Comparison of ENCODE assay signal across 8 cellular contexts in genomic region chr1:112704908-112705627, GRCh38. TPM values are rescaled to one million over a fixed set of nuclear protein-coding genes. Genes with fewer than 3 reads are reported as not detected.
DNase-seq lines count a peak whose midpoint lies in the region; ATAC-seq, FAIRE-seq and TF ChIP-seq lines count a peak whose summit lies in the region.

No MANE protein-coding gene starts in this region.

- H3K27ac ChIP-seq in HCT116 (ENCODE audit: low read depth, low read length) (peak overlapping the region; percentile 77), keratinocyte (ENCODE audit: control insufficient read depth, insufficient read depth, low read length) (peak overlapping the region; percentile 91)

- POLR2A ChIA-PET in HCT116 (lab: Charles Lee), result interaction anchor here (0.5 to 2.6 kb wide), 7 partner anchors 10 to 309 kb away, joined by 3 to 9 read pairs (median 4); partner anchors contain the start of genes CAPZA1, CTTNBP2NL, MOV10 and PPM1J

- H3K4me1 ChIP-seq in HCT116 (ENCODE audit: control insufficient read depth in 1 of 2, insufficient read depth in 2 of 2, low read length in 2 of 2) (peaks cover 40 to 64% of the 10 kb centered on the region in 2 experiments), Loucy (ENCODE audit: insufficient read depth, low read length, poor library complexity, severe bottlenecking) (peaks cover 52% of the 10 kb centered on the region), keratinocyte (ENCODE audit: control insufficient read depth, extremely low read depth, insufficient read depth, low read length) (peaks cover 65% of the 10 kb centered on the region)

- no peaks in the 10 kb centered on the region for H3K9me3 ChIP-seq in HCT116 (ENCODE audit: control insufficient read depth in 1 of 2, insufficient read depth in 1 of 2, low read depth in 1 of 2, low read length in 2 of 2)
- H3K9me3 ChIP-seq in Loucy (ENCODE audit: insufficient read depth, low read depth, low read length), result no peaks in the 10 kb centered on the region
- no peaks in the 10 kb centered on the region for H3K9me3 ChIP-seq in keratinocyte (ENCODE audit: control insufficient read depth, low read depth, low read length)

- FAIRE-seq in A204.1 (lab: Jason Lieb, UNC) (peak; percentile 91), keratinocyte (lab: Jason Lieb, UNC) (peak; percentile 62)

- H3F3A ChIP-seq in Loucy (ENCODE audit: low read depth), result no peaks in the 10 kb centered on the region

- H3K4me2 ChIP-seq in HCT116 (ENCODE audit: low read length) (peak overlapping the region; percentile 93), Loucy (ENCODE audit: low read depth, low read length, poor library complexity, severe bottlenecking) (peak overlapping the region; percentile 99), keratinocyte (ENCODE audit: control insufficient read depth, extremely low read depth, insufficient read depth, low read depth, low read length) (peak overlapping the region; percentile 100)

- H3K36me3 ChIP-seq in HCT116 (ENCODE audit: control insufficient read depth in 1 of 2, insufficient read depth in 2 of 2, low read length in 2 of 2) (peaks cover 2 to 14% of the 10 kb centered on the region in 2 experiments; a peak in 1 of 4 replicates), Loucy (ENCODE audit: insufficient read depth, low read length) (peaks cover 6% of the 10 kb centered on the region; the same call in 1 of the 2 replicates), keratinocyte (ENCODE audit: control insufficient read depth in 2 of 2, extremely low read depth in 1 of 2, insufficient read depth in 2 of 2, low read length in 2 of 2) (peaks cover 18 to 42% of the 10 kb centered on the region in 2 experiments)

- peak; percentile 80 for DNase-seq in HCT116 (ENCODE audit: low read depth, low spot score)
- peak; percentile 22 for DNase-seq in T follicular helper cell (ENCODE audit: low read depth)
- peak; percentile 26 for DNase-seq in cerebellum (ENCODE audit: low spot score)
- DNase-seq in keratinocyte (ENCODE audit: low read depth, low spot score), result peak; percentile 88
- peak; percentile 30 to 60 for DNase-seq in stimulated activated CD4-positive, alpha-beta T cell treated with anti-CD3 and anti-CD28 coated beads, Interleukin-4, amount 100 ng/mL, for 48 hours (ENCODE audit: low read depth in 2 of 2)

- intact Hi-C loops in HCT116 (cut with micrococcal nuclease), result loop anchor here (2.0 to 10.0 kb wide), 3 partner anchors 30 to 180 kb away; partner anchors contain the start of gene MOV10

- TSS peak; percentile 47 for BruUV-seq in HCT116 (replicated peaks; lab: Mats Ljungman, UMichigan)

- H3K9me1 ChIP-seq in keratinocyte (ENCODE audit: control insufficient read depth, extremely low read depth, insufficient read depth, low read length), result peaks cover 11% of the 10 kb centered on the region

- dilution Hi-C loops in keratinocyte (cut with MboI; ENCODE audit: extremely low pct_ligation_motif_present, low sequenced_read_pairs), result no loop called here

- H3K9me2 ChIP-seq in HCT116 (ENCODE audit: insufficient read depth) (no peaks in the 10 kb centered on the region), Loucy (replicated peaks; ENCODE audit: low read depth, low read length) (no peaks in the 10 kb centered on the region)

- H4K20me1 ChIP-seq in HCT116 (ENCODE audit: insufficient read depth) (no peaks in the 10 kb centered on the region), Loucy (ENCODE audit: insufficient read depth, low read length, poor library complexity, severe bottlenecking) (peaks cover 31% of the 10 kb centered on the region), keratinocyte (ENCODE audit: control insufficient read depth, extremely low read depth, insufficient read depth, low read length) (peaks cover 12% of the 10 kb centered on the region)

- ATAC-seq in HCT116, result peak; percentile 74

- TF ChIP-seq POLR2A in HCT116 (IDR thresholded peaks at IDR 0.05; ENCODE audit: borderline replicate concordance, extremely low read depth, insufficient read depth, insufficient read length), result no peak

- H3K4me3 ChIP-seq in GM08714 (ENCODE audit: low read length), result peak overlapping the region; percentile 89; the same call in 1 of the 2 replicates
- H3K4me3 ChIP-seq in HCT116 (replicated peaks in 1 of 2; ENCODE audit: low read depth in 1 of 2, low read length in 2 of 2), result peak overlapping the region; percentile 87 to 90
- H3K4me3 ChIP-seq in Loucy (ENCODE audit: low read length, poor library complexity, severe bottlenecking), result peak overlapping the region; percentile 80
- peak overlapping the region; percentile 72 to 92 (median 87) for H3K4me3 ChIP-seq in keratinocyte (ENCODE audit: control insufficient read depth in 2 of 3, extremely low read depth in 1 of 3, insufficient read depth in 2 of 3, low read depth in 1 of 3, low read length in 3 of 3)

- no peak for TF ChIP-seq RAD21 in HCT116 (IDR thresholded peaks at IDR 0.05; ENCODE audit: low read depth)

- H2AFZ ChIP-seq in HCT116 (ENCODE audit: low read depth, low read length, poor library complexity, severe bottlenecking), result no peak overlapping the region
- no peak overlapping the region for H2AFZ ChIP-seq in Loucy (ENCODE audit: low read length)
- no peak overlapping the region for H2AFZ ChIP-seq in keratinocyte (ENCODE audit: control insufficient read depth, low read length)

- CTCF ChIA-PET in HCT116 (lab: Charles Lee), result interaction anchor here (0.9 to 1.8 kb wide), 5 partner anchors 11 to 368 kb away, joined by 3 to 13 read pairs (median 5); partner anchors contain the start of genes LRIG2, MOV10 and PPM1J

- H3K27me3 ChIP-seq in HCT116 (ENCODE audit: insufficient read depth, low read length), result no peaks in the 10 kb centered on the region
- no peaks in the 10 kb centered on the region for H3K27me3 ChIP-seq in Loucy (ENCODE audit: insufficient read depth, low read length, poor library complexity, severe bottlenecking)
- H3K27me3 ChIP-seq in keratinocyte (ENCODE audit: control insufficient read depth, extremely low read depth, insufficient read depth, low read length), result no peaks in the 10 kb centered on the region

- RAD21 ChIA-PET in HCT116 (lab: Charles Lee; ENCODE audit: low non-redundant PET in 1 of 2, low total read pairs in 2 of 2, uncharacterized antibody in 2 of 2, unreplicated experiment in 2 of 2), result no interaction called here

- TF ChIP-seq CTCF in HCT116 (IDR thresholded peaks at IDR 0.05 in 2 of 3, conservative IDR thresholded peaks at IDR 0.05 in 1 of 3; ENCODE audit: borderline replicate concordance in 1 of 3, insufficient read depth in 1 of 3, low read depth in 2 of 3, low read length in 2 of 3) (no peak), Loucy (conservative IDR thresholded peaks at IDR 0.05; ENCODE audit: low read length) (no peak), keratinocyte (optimal IDR thresholded peaks at IDR 0.05 in 1 of 3, IDR thresholded peaks at IDR 0.05 in 1 of 3, conservative IDR thresholded peaks at IDR 0.05 in 1 of 3; ENCODE audit: extremely low read depth in 1 of 3, insufficient read depth in 2 of 3, low read length in 3 of 3) (no peak)

- H3K79me2 ChIP-seq in HCT116 (ENCODE audit: insufficient read depth, low read length) (peaks cover 39% of the 10 kb centered on the region), Loucy (ENCODE audit: insufficient read depth, low read length) (peaks cover 51% of the 10 kb centered on the region), keratinocyte (ENCODE audit: control insufficient read depth, insufficient read depth, low read length) (peaks cover 38% of the 10 kb centered on the region)

- H3K9ac ChIP-seq in HCT116 (ENCODE audit: low read length) (peak overlapping the region; percentile 90), Loucy (ENCODE audit: low read depth, low read length, poor library complexity, severe bottlenecking) (peak overlapping the region; percentile 86), keratinocyte (ENCODE audit: control insufficient read depth, extremely low read depth, insufficient read depth, low read length) (peak overlapping the region; percentile 90)

TF ChIP-seq in HCT116, 20 proteins besides CTCF, POLR2A, EP300 and RAD21:
- TF ChIP-seq ELF1 (IDR thresholded peaks at IDR 0.05; ENCODE audit: borderline replicate concordance, low read depth) (no peak), POLR2AphosphoS5 (IDR thresholded peaks at IDR 0.05; ENCODE audit: low read depth, low read length) (peak; percentile 78), TCF7L2 (IDR thresholded peaks at IDR 0.05; ENCODE audit: borderline replicate concordance, extremely low read depth, insufficient read depth, insufficient read length) (peak; percentile 14)

RNA-seq across cellular contexts. Expression of gene RHOC, which starts 1.9 kb away (rescaled TPM):
- total RNA-seq in HCT116 (2021; ENCODE audit: unreplicated experiment), result 154 TPM
- polyA plus RNA-seq in HCT116 (2012), result 306 and 377 TPM in 2 replicates
- 31.7 TPM for total RNA-seq in cerebellum
- 639 to 942 TPM (median 813 TPM) in 3 replicates for polyA plus RNA-seq in keratinocyte
- 318 TPM for polyA plus RNA-seq in keratinocyte (2011; ENCODE audit: low read depth)
- polyA plus RNA-seq in keratinocyte (2011; cell fraction: cytosol; rRNA removed), result 729 and 994 TPM in 2 replicates
- 447 and 491 TPM in 2 replicates for polyA plus RNA-seq in keratinocyte (2011; cell fraction: nucleus; rRNA removed)
- polyA plus RNA-seq in keratinocyte (2012; ENCODE audit: low replicate concordance), result 415 and 728 TPM in 2 replicates
- 503 to 721 TPM (median 560 TPM) in 3 replicates for polyA minus RNA-seq in keratinocyte
- polyA minus RNA-seq in keratinocyte (2011; cell fraction: cytosol; rRNA and poly(A)+ RNA removed), result 621 TPM
- 137 and 149 TPM in 2 replicates for polyA minus RNA-seq in keratinocyte (2011; cell fraction: nucleus; rRNA and poly(A)+ RNA removed)

RNA-seq across cellular contexts. Expression of gene PPM1J, which starts 10.1 kb away (rescaled TPM):
- total RNA-seq in HCT116 (2021; ENCODE audit: unreplicated experiment) (7.5 TPM), cerebellum (1.00 TPM)
- polyA plus RNA-seq in HCT116 (2012), result 8.6 and 9.0 TPM in 2 replicates
- 7.7 to 14.2 TPM (median 7.7 TPM) in 3 replicates for polyA plus RNA-seq in keratinocyte
- 1.3 TPM for polyA plus RNA-seq in keratinocyte (2011; ENCODE audit: low read depth)
- polyA plus RNA-seq in keratinocyte (2011; cell fraction: cytosol; rRNA removed), result 5.5 and 8.3 TPM in 2 replicates
- 32.6 and 41.3 TPM in 2 replicates for polyA plus RNA-seq in keratinocyte (2011; cell fraction: nucleus; rRNA removed)
- 7.1 and 7.8 TPM in 2 replicates for polyA plus RNA-seq in keratinocyte (2012; ENCODE audit: low replicate concordance)
- polyA minus RNA-seq in keratinocyte, result 4.0 to 7.7 TPM (median 6.9 TPM) in 3 replicates
- 6.9 TPM for polyA minus RNA-seq in keratinocyte (2011; cell fraction: cytosol; rRNA and poly(A)+ RNA removed)
- 3.6 and 3.9 TPM in 2 replicates for polyA minus RNA-seq in keratinocyte (2011; cell fraction: nucleus; rRNA and poly(A)+ RNA removed)

RNA-seq across cellular contexts. Expression of gene MOV10, which starts 30.6 kb away (rescaled TPM):
- total RNA-seq in HCT116 (2021; ENCODE audit: unreplicated experiment) (109 TPM), cerebellum (12.2 TPM)
- polyA plus RNA-seq in HCT116 (2012), result 111 and 121 TPM in 2 replicates
- 28.6 to 39.2 TPM (median 30.6 TPM) in 3 replicates for polyA plus RNA-seq in keratinocyte
- polyA plus RNA-seq in keratinocyte (2011; ENCODE audit: low read depth), result 36.0 TPM
- polyA plus RNA-seq in keratinocyte (2011; cell fraction: cytosol; rRNA removed), result 20.5 and 26.0 TPM in 2 replicates
- 86.0 and 114 TPM in 2 replicates for polyA plus RNA-seq in keratinocyte (2011; cell fraction: nucleus; rRNA removed)
- polyA plus RNA-seq in keratinocyte (2012; ENCODE audit: low replicate concordance), result 35.4 and 47.6 TPM in 2 replicates
- polyA minus RNA-seq in keratinocyte, result 37.8 to 59.4 TPM (median 52.1 TPM) in 3 replicates
- 49.7 TPM for polyA minus RNA-seq in keratinocyte (2011; cell fraction: cytosol; rRNA and poly(A)+ RNA removed)
- polyA minus RNA-seq in keratinocyte (2011; cell fraction: nucleus; rRNA and poly(A)+ RNA removed), result 53.8 and 55.9 TPM in 2 replicates

Comparison
In these comparisons a context has a peak if more than half of its experiments do, and no peak if none do; other contexts are left out.
1. Peak in every context shown above with its lines: DNase-seq, ATAC-seq, H3K4me3 ChIP-seq and H3K27ac ChIP-seq.
2. DNase-seq: peak in every context shown above with its lines; median percentile 88 in keratinocyte; 80 in HCT116; 45 in stimulated activated CD4-positive, alpha-beta T cell treated with anti-CD3 and anti-CD28 coated beads, Interleukin-4, amount 100 ng/mL, for 48 hours; 26 in cerebellum; 22 in T follicular helper cell.